In genomic region chr17:1022278-1023024, GRCh38 we compare ENCODE assay signal across 19 cellular contexts. TPM values are rescaled to one million over a fixed set of nuclear protein-coding genes. Genes with fewer than 3 reads are reported as not detected.
DNase-seq lines count a peak whose midpoint lies in the region; ATAC-seq and TF ChIP-seq lines count a peak whose summit lies in the region.
"Had no signal": no experiment of that assay in that cellular context is flagged by ENCODE, and none has a peak within 500 bp of the region (broad histone marks: within the 10 kb centered on the region; RNA-seq: fewer than 3 reads in every experiment).

No MANE protein-coding gene starts in this region.

- DNase-seq in left cardiac atrium (peak; percentile 77), psoas muscle (peak in 1 of 2 donors; percentile 75), PC-9 (no peak)
- DNase-seq: activated CD4-positive, alpha-beta T cell treated with anti-CD3 and anti-CD28 coated beads for 48 hours; activated T-cell treated with anti-CD3 and anti-CD28 coated beads, Interleukin-2, amount 50 U/mL, for 72 hours; HCEC 1CT; NCI-H1694 treated with DMSO at 0.1 percent for 48 hours; NCI-H2171; NCI-H524 treated with DMSO at 0.1 percent for 48 hours; SK-N-SH; stimulated activated CD8-positive, alpha-beta memory T cell treated with anti-CD3 and anti-CD28 coated beads, Interleukin-4, amount 100 ng/mL, for 48 hours; T-helper 17 cell had no signal

- intact Hi-C loops in left cardiac atrium (cut with DNase I) = no loop called here
- intact Hi-C loops in psoas muscle (cut with DNase I) = no loop called here
- intact Hi-C loops in PC-9 (cut with micrococcal nuclease; ENCODE audit: unreplicated experiment) = no loop called here

- H2AFZ ChIP-seq in PC-9 = no peak overlapping the region
- H2AFZ ChIP-seq: hepatocyte had no signal

- POLR2A ChIA-PET in PC-9 (lab: Charles Lee; ENCODE audit: unreplicated experiment) = no interaction called here

- peak overlapping the region in 5 of 11 experiments; percentile 16 to 43 (median 25); a peak in 3 of 22 replicates for H3K27ac ChIP-seq in BLaER1 treated with 17β-estradiol and CSF1 and Interleukin-3, amounts not matched to agents 10 nM and 100 nM
- H3K27ac ChIP-seq in cingulate gyrus (ENCODE audit: low read depth, low read length) = peak overlapping the region; percentile 10
- no peak overlapping the region for H3K27ac ChIP-seq in psoas muscle
- no peak overlapping the region for H3K27ac ChIP-seq in PC-9
- H3K27ac ChIP-seq: hepatocyte had no signal

- peak overlapping the region in 10 of 11 experiments; percentile 4 to 59 (median 38); a peak in 15 of 22 replicates for H3K9ac ChIP-seq in BLaER1 treated with 17β-estradiol and CSF1 and Interleukin-3, amounts not matched to agents 10 nM and 100 nM
- H3K9ac ChIP-seq: SK-N-SH had no signal

- no peak overlapping the region for H3K4me3 ChIP-seq in BLaER1 treated with 17β-estradiol and CSF1 and Interleukin-3, amounts not matched to agents 10 nM and 100 nM
- H3K4me3 ChIP-seq in psoas muscle = peak overlapping the region; percentile 37
- H3K4me3 ChIP-seq in PC-9 = no peak overlapping the region
- H3K4me3 ChIP-seq: GM12878, hepatocyte had no signal

- no peaks in the 10 kb centered on the region for H3K9me3 ChIP-seq in BLaER1 treated with 17β-estradiol and CSF1 and Interleukin-3, amounts not matched to agents 10 nM and 100 nM (replicated peaks in 1 of 11)
- H3K9me3 ChIP-seq in psoas muscle = no peaks in the 10 kb centered on the region
- H3K9me3 ChIP-seq in PC-9 (ENCODE audit: insufficient read depth, low read depth) = no peaks in the 10 kb centered on the region
- H3K9me3 ChIP-seq: SK-N-SH had no signal

- H3K4me2 ChIP-seq in BLaER1 treated with 17β-estradiol and CSF1 and Interleukin-3, amounts not matched to agents 10 nM and 100 nM = peak overlapping the region in 10 of 11 experiments; percentile 1 to 90 (median 79); a peak in 19 of 22 replicates
- H3K4me2 ChIP-seq in PC-9 = no peak overlapping the region
- H3K4me2 ChIP-seq: hepatocyte, SK-N-SH had no signal

- 33 to 47% (median 37%) methylated on average over 25 to 32 of the region's 32 CpGs for WGBS in psoas muscle, 3 donors

- H3K9me2 ChIP-seq in PC-9 (ENCODE audit: insufficient read depth) = no peaks in the 10 kb centered on the region
- H3K9me2 ChIP-seq: SK-N-SH had no signal

- H3K4me1 ChIP-seq in BLaER1 treated with 17β-estradiol and CSF1 and Interleukin-3, amounts not matched to agents 10 nM and 100 nM = peaks cover 22 to 58% (median 51%) of the 10 kb centered on the region in 10 experiments
- H3K4me1 ChIP-seq in psoas muscle (peaks cover 20% of the 10 kb centered on the region), PC-9 (replicated peaks; ENCODE audit: insufficient read depth) (no peaks in the 10 kb centered on the region)

- TF ChIP-seq CTCF in psoas muscle (IDR thresholded peaks at IDR 0.05) = no peak
- no peak for TF ChIP-seq CTCF in PC-9 (conservative IDR thresholded peaks at IDR 0.05)

- H3K27me3 ChIP-seq in BLaER1 treated with 17β-estradiol and CSF1 and Interleukin-3, amounts not matched to agents 10 nM and 100 nM = no peaks in the 10 kb centered on the region
- H3K27me3 ChIP-seq in psoas muscle (ENCODE audit: insufficient read depth in 3 of 3, low read length in 2 of 3) (peaks cover 0 to 4% (median 0%) of the 10 kb centered on the region in 3 donors), PC-9 (ENCODE audit: insufficient read depth, low read depth) (no peaks in the 10 kb centered on the region)
- H3K27me3 ChIP-seq: hepatocyte had no signal

- BruUV-seq in PC-9 (replicated peaks; lab: Mats Ljungman, UMichigan) = no TSS peak

- peaks cover 0 to 92% (median 0%) of the 10 kb centered on the region in 11 experiments; a peak in 10 of 22 replicates for H3K36me3 ChIP-seq in BLaER1 treated with 17β-estradiol and CSF1 and Interleukin-3, amounts not matched to agents 10 nM and 100 nM
- H3K36me3 ChIP-seq in psoas muscle (ENCODE audit: insufficient read depth in 1 of 2, low read depth in 1 of 2) = no peaks in the 10 kb centered on the region
- H3K36me3 ChIP-seq in PC-9 (ENCODE audit: low read depth) = no peaks in the 10 kb centered on the region

- peak; percentile 76 to 84 for ATAC-seq in left cardiac atrium
- peak; percentile 43 to 73 (median 68) for ATAC-seq in psoas muscle
- no peak for ATAC-seq in HG03378 (IDR thresholded peaks at IDR 0.05; ENCODE audit: unreplicated experiment)
- no peak for ATAC-seq in HG03025 (IDR thresholded peaks at IDR 0.05; ENCODE audit: low FRiP score, unreplicated experiment)
- ATAC-seq in HG03457 (IDR thresholded peaks at IDR 0.05; ENCODE audit: unreplicated experiment) = no peak
- ATAC-seq: activated T-cell treated with anti-CD3 and anti-CD28 coated beads, Interleukin-2, amount 50 U/mL, for 72 hours; GM12878; T-helper 17 cell had no signal

- H3F3A ChIP-seq in PC-9 (ENCODE audit: insufficient read depth, low read depth) = no peaks in the 10 kb centered on the region

- H3K79me2 ChIP-seq in PC-9 (ENCODE audit: low read depth) = no peaks in the 10 kb centered on the region
- H3K79me2 ChIP-seq: hepatocyte had no signal

- H4K20me1 ChIP-seq in BLaER1 treated with 17β-estradiol and CSF1 and Interleukin-3, amounts not matched to agents 10 nM and 100 nM = peaks cover 0 to 98% (median 67%) of the 10 kb centered on the region in 11 experiments; a peak in 19 of 22 replicates
- H4K20me1 ChIP-seq in PC-9 (ENCODE audit: insufficient read depth) = 0 out of 2 replicates have a peak, but pooled peaks cover 8% of the 10 kb centered on the region

- CTCF ChIA-PET in PC-9 (lab: Charles Lee) = no interaction called here

RNA-seq across cellular contexts. Expression of gene TIMM22, which starts 25.5 kb away (rescaled TPM):
- total RNA-seq in left cardiac atrium = 10 to 100 TPM; 13.2 to 15.6 TPM
- total RNA-seq in psoas muscle = 10 to 100 TPM in 3 of 4 donors, 1 to 10 TPM in 1; 8.0 to 18.0 (median 12.4) TPM
- polyA plus RNA-seq in psoas muscle = 10 to 100 TPM; 14.9 to 27.2 (median 21.6) TPM
- total RNA-seq in PC-9 (2021) = 11.5 and 11.6 TPM in 2 replicates

RNA-seq across cellular contexts. Expression of gene NXN, which starts 42.9 kb away (rescaled TPM):
- total RNA-seq in left cardiac atrium (10 to 100 TPM; 16.7 to 20.8 TPM), psoas muscle (10 to 100 TPM; 72.8 to 79.4 (median 74.1) TPM), PC-9 (2021) (59.8 and 60.1 TPM in 2 replicates)
- polyA plus RNA-seq in psoas muscle = 10 to 100 TPM; 33.4 to 92.5 (median 52.2) TPM

Comparison
In these comparisons a context has a peak if more than half of its experiments do, and no peak if none do; other contexts are left out.
1. ATAC-seq: peak in left cardiac atrium (2 of 2) and psoas muscle (4 of 4); none in HG03378 (single experiment), HG03025 (single experiment) and HG03457 (single experiment).